8 cellular contexts compared by ENCODE assay signal in genomic region chr7:73978681-73979563, GRCh38. TPM values are rescaled to one million over a fixed set of nuclear protein-coding genes. Genes with fewer than 3 reads are reported as not detected.
DNase-seq lines count a peak whose midpoint lies in the region; ATAC-seq, FAIRE-seq and TF ChIP-seq lines count a peak whose summit lies in the region.

No MANE protein-coding gene starts in this region.

- no peak for TF ChIP-seq POLR2A in GM18505 (IDR thresholded peaks at IDR 0.05; ENCODE audit: borderline replicate concordance, extremely low read depth, insufficient read depth, insufficient read length)

- no peaks in the 10 kb centered on the region for H3K79me2 ChIP-seq in DOHH2 (ENCODE audit: control insufficient read depth, low read length)

- H3K9me2 ChIP-seq in DOHH2 (replicated peaks; ENCODE audit: control insufficient read depth, low read length): no peaks in the 10 kb centered on the region

- H3K4me1 ChIP-seq in DOHH2 (ENCODE audit: control insufficient read depth, low read length): peaks cover 13% of the 10 kb centered on the region

- no peak overlapping the region for H3K27ac ChIP-seq in DOHH2 (ENCODE audit: low read depth, low read length)

- ATAC-seq in HG02798 (IDR thresholded peaks at IDR 0.05; ENCODE audit: poor library complexity, unreplicated experiment) (peak; percentile 54), HG03025 (IDR thresholded peaks at IDR 0.05; ENCODE audit: low FRiP score, unreplicated experiment) (no peak), GM18505 (IDR thresholded peaks at IDR 0.05; ENCODE audit: unreplicated experiment) (no peak)

- FAIRE-seq in bronchial epithelial cell (lab: Jason Lieb, UNC): no peak

- H3K9me3 ChIP-seq in DOHH2 (ENCODE audit: control insufficient read depth, insufficient read depth, low read length): no peaks in the 10 kb centered on the region

- no peak overlapping the region for H3K4me3 ChIP-seq in DOHH2 (ENCODE audit: low read length)
- no peak overlapping the region for H3K4me3 ChIP-seq in bronchial epithelial cell (ENCODE audit: low read depth, low read length)

- H3K27me3 ChIP-seq in DOHH2 (ENCODE audit: control insufficient read depth, low read length): 0 out of 2 replicates have a peak, but pooled peaks cover 4% of the 10 kb centered on the region
- H3K27me3 ChIP-seq in bronchial epithelial cell (ENCODE audit: control insufficient read depth, insufficient read depth, low read length): no peaks in the 10 kb centered on the region

- H4K20me1 ChIP-seq in DOHH2 (ENCODE audit: control insufficient read depth, insufficient read depth, low read depth, low read length): no peaks in the 10 kb centered on the region

- peak; percentile 81 for DNase-seq in NCI-H82 (lab: John Stamatoyannopoulos, UW)
- peak; percentile 20 for DNase-seq in bronchial epithelial cell (ENCODE audit: low read depth)
- peak; percentile 80 for DNase-seq in mesenteric fat pad (ENCODE audit: low spot score)
- no peak for DNase-seq in activated CD4-positive, alpha-beta T cell treated with anti-CD3 and anti-CD28 coated beads, Interleukin-2, amount 50 U/mL, for 4 hours

- no peaks in the 10 kb centered on the region for H3K36me3 ChIP-seq in DOHH2 (ENCODE audit: control insufficient read depth, low read length)
- no peaks in the 10 kb centered on the region for H3K36me3 ChIP-seq in bronchial epithelial cell (ENCODE audit: control insufficient read depth, insufficient read depth, low read length)

- H3F3A ChIP-seq in DOHH2 (ENCODE audit: control insufficient read depth, insufficient read depth): no peaks in the 10 kb centered on the region

- TF ChIP-seq CTCF in DOHH2 (IDR thresholded peaks at IDR 0.05; ENCODE audit: low read depth, low read length, poor library complexity, severe bottlenecking) (peak; percentile 86), bronchial epithelial cell (IDR thresholded peaks at IDR 0.05; ENCODE audit: insufficient read depth, low read length, severe bottlenecking) (peak; percentile 46)

- H3K4me2 ChIP-seq in DOHH2 (ENCODE audit: low read length): no peak overlapping the region

RNA-seq across cellular contexts. Expression of gene ELN, which starts 49.1 kb away (rescaled TPM):
- under 0.01 TPM in 2 replicates for total RNA-seq in bronchial epithelial cell
- total RNA-seq in mesenteric fat pad: 95.5 TPM

Comparison
In these comparisons a context has a peak if more than half of its experiments do, and no peak if none do; other contexts are left out.
1. DNase-seq: peak in NCI-H82 (single experiment), bronchial epithelial cell (single experiment) and mesenteric fat pad (single experiment); none in activated CD4-positive, alpha-beta T cell treated with anti-CD3 and anti-CD28 coated beads, Interleukin-2, amount 50 U/mL, for 4 hours (0 of 2).
2. RNA of gene ELN, which starts 49.1 kb away (total RNA-seq): 95.5 TPM in mesenteric fat pad (single experiment); under 0.01 TPM in bronchial epithelial cell; every median in the first group is over 10 times any median in the second.